In the genomic region with DNA sequence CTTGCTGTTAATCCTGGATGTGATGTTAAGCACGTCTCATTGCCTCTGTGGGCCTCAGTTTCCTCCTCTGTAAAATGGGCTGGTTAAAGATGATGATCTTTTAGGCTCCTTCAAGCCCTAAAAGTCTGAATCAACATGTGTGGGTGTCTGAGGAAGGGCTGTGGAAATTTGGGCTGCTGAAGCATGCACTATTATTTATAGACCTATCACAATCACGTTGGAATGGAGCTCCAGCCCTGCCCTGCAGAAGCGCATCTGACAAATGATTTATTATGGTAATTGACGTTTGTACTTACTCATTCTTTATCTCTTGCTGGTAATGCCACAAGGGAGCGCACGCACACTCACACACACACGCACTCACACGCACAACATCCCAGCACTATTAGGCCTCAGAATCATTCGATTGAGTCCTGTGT, we compare ENCODE assay signal across 24 cellular contexts. TPM values are rescaled to one million over a fixed set of nuclear protein-coding genes. Genes with fewer than 3 reads are reported as not detected.
DNase-seq lines count a peak whose midpoint lies in the region; ATAC-seq and TF ChIP-seq lines count a peak whose summit lies in the region.
"Had no signal": no experiment of that assay in that cellular context is flagged by ENCODE, and none has a peak within 500 bp of the region (broad histone marks: within the 10 kb centered on the region; RNA-seq: fewer than 3 reads in every experiment).

No MANE protein-coding gene starts in this region.

- H3K27me3 ChIP-seq in heart right ventricle (no peaks in the 10 kb centered on the region), smooth muscle cell (ENCODE audit: low read depth) (peaks cover 4% of the 10 kb centered on the region)
- H3K27me3 ChIP-seq: ascending aorta, esophagus muscularis mucosa, upper lobe of right lung had no signal

- no peak overlapping the region for H3K4me2 ChIP-seq in smooth muscle cell
- H3K4me2 ChIP-seq: KMS-11 had no signal

- H3K79me2 ChIP-seq in smooth muscle cell (ENCODE audit: low read depth): no peaks in the 10 kb centered on the region

- H4K20me1 ChIP-seq in smooth muscle cell (ENCODE audit: low read depth): no peaks in the 10 kb centered on the region

- no peak overlapping the region for H3K27ac Mint-ChIP-seq in activated T-helper 17 cell treated with anti-CD3 and anti-CD28 coated beads, Interleukin-2, amount 50 U/mL, for 72 hours
- H3K27ac Mint-ChIP-seq: CD4-positive, alpha-beta T cell; stimulated activated naive CD8-positive, alpha-beta T cell treated with anti-CD3 and anti-CD28 coated beads, Interleukin-15, Interleukin-2, amounts not matched to agents 100 ng/mL and 50 ng/mL, for 24 hours had no signal

- 71 to 73% methylated on average over 9 of the region's 9 CpGs for WGBS in heart right ventricle, 2 donors
- WGBS in smooth muscle cell (ENCODE audit: low lambda C conversion rate): 53% methylated on average over 9 of the region's 9 CpGs

- H3K36me3 ChIP-seq in heart right ventricle: no peaks in the 10 kb centered on the region
- H3K36me3 ChIP-seq in smooth muscle cell (ENCODE audit: low read depth): no peaks in the 10 kb centered on the region
- H3K36me3 ChIP-seq: ascending aorta, esophagus muscularis mucosa, prostate gland, upper lobe of right lung had no signal

- no peak overlapping the region for H3K4me3 ChIP-seq in heart right ventricle
- no peak overlapping the region for H3K4me3 ChIP-seq in smooth muscle cell
- H3K4me3 ChIP-seq: ascending aorta, esophagus muscularis mucosa, prostate gland, upper lobe of right lung had no signal

- DNase-seq in heart right ventricle (peak in 1 of 2 donors; percentile 20), Right ventricle myocardium superior (no peak), left colon (no peak), smooth muscle cell (lab: John Stamatoyannopoulos, UW; ENCODE audit: unreplicated experiment) (no peak), NCI-H1930 (lab: John Stamatoyannopoulos, UW) (no peak), kidney tubule cell (ENCODE audit: low spot score) (no peak), CD1c-positive myeloid dendritic cell (ENCODE audit: extremely low spot score) (no peak)
- DNase-seq: activated CD4-positive, alpha-beta T cell treated with anti-CD3 and anti-CD28 coated beads for 4 hours; activated CD8-positive, alpha-beta memory T cell treated with anti-CD3 and anti-CD28 coated beads, Interleukin-2, amount 50 U/mL, for 48 hours; CD4-positive, alpha-beta T cell; dermis blood vessel endothelial cell; hippocampal formation; NCI-H1436; NCI-H446 treated with DMSO at 0.1 percent for 48 hours; T1000 had no signal

- H3K36me3 Mint-ChIP-seq in activated T-helper 17 cell treated with anti-CD3 and anti-CD28 coated beads, Interleukin-2, amount 50 U/mL, for 72 hours (ENCODE audit: low read depth): no peaks in the 10 kb centered on the region

- no peak overlapping the region for H3K9ac ChIP-seq in smooth muscle cell (ENCODE audit: low read depth)
- H3K9ac ChIP-seq: KMS-11 had no signal

- H3K4me1 ChIP-seq in heart right ventricle: peaks cover 0 to 35% (median 12%) of the 10 kb centered on the region in 9 donors
- peaks cover 27% of the 10 kb centered on the region for H3K4me1 ChIP-seq in smooth muscle cell (ENCODE audit: low read depth)
- H3K4me1 ChIP-seq: ascending aorta, prostate gland had no signal

- no peak for TF ChIP-seq CTCF in heart right ventricle (IDR thresholded peaks at IDR 0.05)
- no peak for TF ChIP-seq CTCF in smooth muscle cell (IDR thresholded peaks at IDR 0.05; ENCODE audit: borderline replicate concordance, insufficient read depth, poor library complexity, severe bottlenecking)

- ATAC-seq in heart right ventricle (peak in 7 of 8 donors; percentile 47 to 88 (median 79)), Right ventricle myocardium superior (ENCODE audit: poor library complexity) (no peak), left colon (peak; percentile 28)
- peak; percentile 26 for ATAC-seq in activated T-helper 17 cell treated with anti-CD3 and anti-CD28 coated beads, Interleukin-2, amount 50 U/mL, for 72 hours (replicated peaks)
- ATAC-seq: upper lobe of right lung had no signal

- H3K9me3 ChIP-seq in heart right ventricle (no peaks in the 10 kb centered on the region), smooth muscle cell (replicated peaks; ENCODE audit: low read depth) (no peaks in the 10 kb centered on the region)
- H3K9me3 ChIP-seq: ascending aorta, esophagus muscularis mucosa, prostate gland, upper lobe of right lung had no signal

- no peak overlapping the region for H3K4me3 Mint-ChIP-seq in activated T-helper 17 cell treated with anti-CD3 and anti-CD28 coated beads, Interleukin-2, amount 50 U/mL, for 72 hours
- H3K4me3 Mint-ChIP-seq: CD4-positive, alpha-beta T cell; stimulated activated naive CD8-positive, alpha-beta T cell treated with anti-CD3 and anti-CD28 coated beads, Interleukin-15, Interleukin-2, amounts not matched to agents 100 ng/mL and 50 ng/mL, for 24 hours had no signal

- H3K27ac ChIP-seq in heart right ventricle: peak overlapping the region in 5 of 10 donors; percentile 22 to 76 (median 50)
- peak overlapping the region; percentile 44 for H3K27ac ChIP-seq in smooth muscle cell (ENCODE audit: low read depth)
- H3K27ac ChIP-seq: ascending aorta, KMS-11, prostate gland, upper lobe of right lung had no signal

- peaks cover 17% of the 10 kb centered on the region for H3F3A ChIP-seq in smooth muscle cell (ENCODE audit: low read depth)

- peaks cover 15% of the 10 kb centered on the region for H3K27me3 Mint-ChIP-seq in activated T-helper 17 cell treated with anti-CD3 and anti-CD28 coated beads, Interleukin-2, amount 50 U/mL, for 72 hours

- H3K4me1 Mint-ChIP-seq in activated T-helper 17 cell treated with anti-CD3 and anti-CD28 coated beads, Interleukin-2, amount 50 U/mL, for 72 hours: no peaks in the 10 kb centered on the region

- intact Hi-C loops in heart right ventricle (cut with DNase I) (loop anchor here in 2 of 10 donors (5.0 to 10.0 kb wide), 2 partner anchors 49 to 96 kb away; no protein-coding TSS in a partner anchor), Right ventricle myocardium superior (cut with DNase I) (no loop called here), left colon (cut with DNase I, micrococcal nuclease) (no loop called here)

- no peaks in the 10 kb centered on the region for H3K9me3 Mint-ChIP-seq in activated T-helper 17 cell treated with anti-CD3 and anti-CD28 coated beads, Interleukin-2, amount 50 U/mL, for 72 hours
- H3K9me3 Mint-ChIP-seq: CD4-positive, alpha-beta T cell; stimulated activated naive CD8-positive, alpha-beta T cell treated with anti-CD3 and anti-CD28 coated beads, Interleukin-15, Interleukin-2, amounts not matched to agents 100 ng/mL and 50 ng/mL, for 24 hours had no signal

- no peak overlapping the region for H2AFZ ChIP-seq in smooth muscle cell (ENCODE audit: low read depth)

RNA-seq across cellular contexts. Expression of gene P2RX3, which starts 20.4 kb away (rescaled TPM):
- total RNA-seq in heart right ventricle (1 to 10 TPM in 7 of 10 donors, under 1 TPM in 3; 0.32 to 5.1 (median 1.5) TPM), Right ventricle myocardium superior (1.3 TPM), left colon (not detected), smooth muscle cell (not detected in 2 replicates)
- polyA plus RNA-seq in heart right ventricle (under 1 TPM; 0.42 to 0.66 TPM), smooth muscle cell (0.19 TPM in 1 of 2 replicates, not detected in the other)
- total RNA-seq in activated T-helper 17 cell treated with anti-CD3 and anti-CD28 coated beads, Interleukin-2, amount 50 U/mL, for 72 hours: not detected
- total RNA-seq: ascending aorta; CD4-positive, alpha-beta T cell; dermis blood vessel endothelial cell; esophagus muscularis mucosa; kidney epithelial cell; SK-MEL-5; upper lobe of right lung had no signal

RNA-seq across cellular contexts. Expression of gene PRG3, which starts 22.4 kb away (rescaled TPM):
- not detected for total RNA-seq in heart right ventricle
- polyA plus RNA-seq in heart right ventricle: not detected
- total RNA-seq in Right ventricle myocardium superior: not detected
- total RNA-seq in activated T-helper 17 cell treated with anti-CD3 and anti-CD28 coated beads, Interleukin-2, amount 50 U/mL, for 72 hours: not detected
- total RNA-seq in left colon: not detected
- not detected in 2 replicates for total RNA-seq in smooth muscle cell
- not detected in 2 replicates for polyA plus RNA-seq in smooth muscle cell
- total RNA-seq: ascending aorta; CD4-positive, alpha-beta T cell; dermis blood vessel endothelial cell; esophagus muscularis mucosa; kidney epithelial cell; prostate gland; SK-MEL-5; upper lobe of right lung had no signal

RNA-seq across cellular contexts. Expression of gene SSRP1, which starts 22.9 kb away (rescaled TPM):
- total RNA-seq in heart right ventricle (10 to 100 TPM; 30.5 to 44.9 (median 35.4) TPM), Right ventricle myocardium superior (36.3 TPM), left colon (10 to 100 TPM; 56.5 to 67.8 TPM), smooth muscle cell (57.6 and 64.9 TPM in 2 replicates)
- polyA plus RNA-seq in heart right ventricle (10 to 100 TPM; 22.6 to 73.2 TPM), smooth muscle cell (46.0 and 53.2 TPM in 2 replicates)
- total RNA-seq in activated T-helper 17 cell treated with anti-CD3 and anti-CD28 coated beads, Interleukin-2, amount 50 U/mL, for 72 hours: 100 to 1,000 TPM in 1 of 2 donors, 10 to 100 TPM in 1; 92.1 to 171 TPM

RNA-seq across cellular contexts. Expression of gene PRG2, which starts 31.9 kb away (rescaled TPM):
- total RNA-seq in heart right ventricle (under 1 TPM in 1 of 10 donors, not detected in 9; 0.49 TPM), Right ventricle myocardium superior (not detected), left colon (under 1 TPM in 1 of 2 donors, not detected in 1; 0.22 TPM), smooth muscle cell (not detected in 2 replicates)
- polyA plus RNA-seq in heart right ventricle (not detected), smooth muscle cell (not detected in 2 replicates)
- total RNA-seq in activated T-helper 17 cell treated with anti-CD3 and anti-CD28 coated beads, Interleukin-2, amount 50 U/mL, for 72 hours: 1 to 10 TPM; 2.2 to 6.2 TPM
- total RNA-seq: ascending aorta, dermis blood vessel endothelial cell, SK-MEL-5, upper lobe of right lung had no signal

RNA-seq across cellular contexts. Expression of gene TNKS1BP1, which starts 33.8 kb away (rescaled TPM):
- 10 to 100 TPM; 19.9 to 53.8 (median 34.3) TPM for total RNA-seq in heart right ventricle
- polyA plus RNA-seq in heart right ventricle: 100 to 1,000 TPM in 1 of 2 donors, 10 to 100 TPM in 1; 39.6 to 118 TPM
- 39.7 TPM for total RNA-seq in Right ventricle myocardium superior
- 10 to 100 TPM in 1 of 2 donors, 1 to 10 TPM in 1; 4.1 to 13.6 TPM for total RNA-seq in activated T-helper 17 cell treated with anti-CD3 and anti-CD28 coated beads, Interleukin-2, amount 50 U/mL, for 72 hours
- 100 to 1,000 TPM; 135 to 191 TPM for total RNA-seq in left colon
- total RNA-seq in smooth muscle cell: 39.0 and 46.3 TPM in 2 replicates
- polyA plus RNA-seq in smooth muscle cell: 86.3 and 118 TPM in 2 replicates
